8 cellular contexts compared by ENCODE assay signal in the genomic region with DNA sequence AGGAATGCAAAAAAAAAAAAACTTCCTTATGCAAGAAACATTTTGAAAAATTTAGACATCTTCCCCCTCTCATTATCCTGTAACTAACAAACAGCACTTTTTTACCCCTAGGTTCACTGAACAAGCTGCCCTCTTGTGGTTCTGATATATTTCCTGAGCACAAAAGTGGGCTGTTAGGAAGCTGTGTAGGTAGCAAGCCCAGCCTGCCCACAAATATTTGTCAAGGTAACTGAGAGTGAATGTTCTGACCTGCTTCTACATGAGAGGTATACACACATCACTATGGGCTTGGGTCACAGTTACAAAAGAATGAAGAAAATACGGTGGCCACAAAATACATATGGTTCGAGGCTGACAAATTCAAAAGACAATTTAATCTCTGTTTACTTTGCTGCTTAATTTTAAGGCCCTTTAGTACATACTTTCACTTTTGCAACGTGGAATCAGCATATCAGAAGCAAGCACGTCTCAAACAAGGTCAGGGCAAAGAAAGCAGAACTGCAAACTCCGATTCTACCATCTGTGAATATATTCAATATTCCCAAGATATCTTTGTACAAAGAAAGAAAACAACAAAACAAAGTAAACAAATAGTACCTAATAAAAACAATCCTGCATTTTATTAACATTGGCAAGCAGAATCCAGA.
A peak's percentile ranks its signal among the peaks of the same experiment; 100 is the strongest.
DNase-seq lines count a peak whose midpoint lies in the region; ATAC-seq, FAIRE-seq and TF ChIP-seq lines count a peak whose summit lies in the region.

No MANE protein-coding gene starts in this region.

- in situ Hi-C loops in astrocyte of the cerebellum (cut with HindIII; ENCODE audit: low sequenced_read_pairs): no loop called here

- TF ChIP-seq CTCF in astrocyte of the cerebellum (IDR thresholded peaks at IDR 0.05; ENCODE audit: low read depth, low read length, missing control alignments) (peak; percentile 50), kidney epithelial cell (IDR thresholded peaks at IDR 0.05; ENCODE audit: insufficient read depth, low read length, poor library complexity, severe bottlenecking) (peak; percentile 39), upper lobe of left lung (IDR thresholded peaks at IDR 0.05) (peak in 4 of 6 experiments; percentile 8 to 54 (median 36))

- no peaks in the 10 kb centered on the region for H3K36me3 Mint-ChIP-seq in CD8-positive, alpha-beta memory T cell

- no peaks in the 10 kb centered on the region for H3K9me3 ChIP-seq in CD8-positive, alpha-beta memory T cell (ENCODE audit: low read length)
- H3K9me3 ChIP-seq in upper lobe of left lung: no peaks in the 10 kb centered on the region

- H3K27ac Mint-ChIP-seq in CD8-positive, alpha-beta memory T cell: peak overlapping the region; percentile 15 to 91 (median 87)

- H3K27ac ChIP-seq in CD8-positive, alpha-beta memory T cell (ENCODE audit: low read depth, low read length): peak overlapping the region; percentile 5
- H3K27ac ChIP-seq in upper lobe of left lung: peak overlapping the region; percentile 62 to 82 (median 78)

- WGBS in upper lobe of left lung, 2 donors: 1 to 4% methylated on average over 5 of the region's 5 CpGs

- H3K4me1 ChIP-seq in CD8-positive, alpha-beta memory T cell (ENCODE audit: insufficient read depth, low read length): no peaks in the 10 kb centered on the region
- peaks cover 11 to 35% (median 31%) of the 10 kb centered on the region in 4 donors for H3K4me1 ChIP-seq in upper lobe of left lung

- FAIRE-seq in HTR-8/SVneo (lab: Jason Lieb, UNC): no peak

- peak; percentile 80 for ATAC-seq in GM18517 (IDR thresholded peaks at IDR 0.05; ENCODE audit: unreplicated experiment)
- ATAC-seq in HG03025 (IDR thresholded peaks at IDR 0.05; ENCODE audit: low FRiP score, unreplicated experiment): peak; percentile 72
- peak; percentile 53 to 85 for ATAC-seq in upper lobe of left lung (ENCODE audit: low FRiP score in 2 of 2)

- H3K27me3 ChIP-seq in CD8-positive, alpha-beta memory T cell (ENCODE audit: insufficient read depth, low read length, poor library complexity, severe bottlenecking): no peaks in the 10 kb centered on the region
- H3K27me3 ChIP-seq in kidney epithelial cell (ENCODE audit: control insufficient read depth, insufficient read depth, low read length): no peaks in the 10 kb centered on the region
- H3K27me3 ChIP-seq in upper lobe of left lung: no peaks in the 10 kb centered on the region

- H3K4me3 Mint-ChIP-seq in CD8-positive, alpha-beta memory T cell: peak overlapping the region; percentile 59 to 81 (median 71)

- no peaks in the 10 kb centered on the region for H3K27me3 Mint-ChIP-seq in CD8-positive, alpha-beta memory T cell

- H3K4me1 Mint-ChIP-seq in CD8-positive, alpha-beta memory T cell: peaks cover 11 to 16% (median 12%) of the 10 kb centered on the region in 3 donors

- POLR2A ChIA-PET in CD8-positive, alpha-beta memory T cell (lab: Charles Lee): no interaction called here

- CTCF ChIA-PET in CD8-positive, alpha-beta memory T cell (lab: Charles Lee): interaction anchor here (0.7 kb wide), 1 partner anchor 595 kb away, joined by 4 read pairs; no protein-coding TSS in a partner anchor

- no peak for TF ChIP-seq EP300 in upper lobe of left lung (IDR thresholded peaks at IDR 0.05)

- peak in 2 of 5 donors; percentile 26 to 48 for DNase-seq in CD8-positive, alpha-beta memory T cell
- DNase-seq in NCI-H526 (lab: John Stamatoyannopoulos, UW) (peak; percentile 80 to 88), astrocyte of the cerebellum (ENCODE audit: low read depth) (no peak), kidney epithelial cell (ENCODE audit: low read depth) (no peak), upper lobe of left lung (peak in 1 of 2 donors; percentile 55), HTR-8/SVneo (ENCODE audit: insufficient read length, low spot score) (no peak)

- H3K9me3 Mint-ChIP-seq in CD8-positive, alpha-beta memory T cell: no peaks in the 10 kb centered on the region

- no peaks in the 10 kb centered on the region for H3K36me3 ChIP-seq in CD8-positive, alpha-beta memory T cell (ENCODE audit: insufficient read depth, low read length)
- no peaks in the 10 kb centered on the region for H3K36me3 ChIP-seq in kidney epithelial cell (ENCODE audit: control insufficient read depth, insufficient read depth, low read length)
- no peaks in the 10 kb centered on the region for H3K36me3 ChIP-seq in upper lobe of left lung

- H3K4me3 ChIP-seq in CD8-positive, alpha-beta memory T cell (ENCODE audit: low read length): peak overlapping the region; percentile 43
- no peak overlapping the region for H3K4me3 ChIP-seq in astrocyte of the cerebellum (ENCODE audit: low read depth, low read length)
- H3K4me3 ChIP-seq in kidney epithelial cell (ENCODE audit: low read depth, low read length): no peak overlapping the region
- H3K4me3 ChIP-seq in upper lobe of left lung: peak overlapping the region in 3 of 4 donors; percentile 17 to 37 (median 29)

- no peak for TF ChIP-seq POLR2A in upper lobe of left lung (IDR thresholded peaks at IDR 0.05)

Comparison
In these comparisons a context has a peak if more than half of its experiments do, and no peak if none do; other contexts are left out.
1. DNase-seq: peak in NCI-H526 (2 of 2); none in astrocyte of the cerebellum (single experiment), kidney epithelial cell (single experiment) and HTR-8/SVneo (single experiment).
2. H3K4me3 ChIP-seq: peak in CD8-positive, alpha-beta memory T cell (single experiment) and upper lobe of left lung (3 of 4); none in astrocyte of the cerebellum (single experiment) and kidney epithelial cell (single experiment).
3. Peak in every context shown above with its lines, with median percentiles within 50 percentile points of each other: ATAC-seq and CTCF ChIP-seq.